In genomic region chr11:17353228-17354021, GRCh38 we compare ENCODE assay signal across 8 cellular contexts. TPM values are rescaled to one million over a fixed set of nuclear protein-coding genes. Genes with fewer than 3 reads are reported as not detected.
A peak's percentile ranks its signal among the peaks of the same experiment; 100 is the strongest.
DNase-seq lines count a peak whose midpoint lies in the region; ATAC-seq and TF ChIP-seq lines count a peak whose summit lies in the region.

No MANE protein-coding gene starts in this region.

- peaks cover 32% of the 10 kb centered on the region for H3K4me1 Mint-ChIP-seq in activated naive CD4-positive, alpha-beta T cell treated with anti-CD3 and anti-CD28 coated beads, Interleukin-2, amount 10 ng/mL, durations not matched to agents 7 days and 5 days

- no peaks in the 10 kb centered on the region for H3K9me3 Mint-ChIP-seq in activated naive CD4-positive, alpha-beta T cell treated with anti-CD3 and anti-CD28 coated beads, Interleukin-2, amount 10 ng/mL, durations not matched to agents 7 days and 5 days

- H3K4me3 ChIP-seq in A673 (ENCODE audit: low read depth, low read length, poor library complexity, severe bottlenecking) = peak overlapping the region; percentile 56
- H3K4me3 ChIP-seq in neuron (ENCODE audit: low read length) = peak overlapping the region; percentile 88

- ATAC-seq in GM18868 (IDR thresholded peaks at IDR 0.05; ENCODE audit: unreplicated experiment) = peak; percentile 31

- peak overlapping the region; percentile 97 for H2AFZ ChIP-seq in neuron (ENCODE audit: low read depth, low read length)

- peak overlapping the region; percentile 24 for H3K27ac Mint-ChIP-seq in activated naive CD4-positive, alpha-beta T cell treated with anti-CD3 and anti-CD28 coated beads, Interleukin-2, amount 10 ng/mL, durations not matched to agents 7 days and 5 days

- peaks cover 4% of the 10 kb centered on the region for H3K4me1 ChIP-seq in A673 (ENCODE audit: insufficient read depth, low read length, poor library complexity, severe bottlenecking)
- H3K4me1 ChIP-seq in neuron (ENCODE audit: insufficient read depth, low read length) = peaks cover 12% of the 10 kb centered on the region

- H3K27ac ChIP-seq in A673 (ENCODE audit: low read depth, low read length, poor library complexity, severe bottlenecking) = peak overlapping the region; percentile 70
- H3K27ac ChIP-seq in temporal lobe (ENCODE audit: low read depth, low read length) = peak overlapping the region; percentile 52

- in situ Hi-C loops in SK-MEL-5 (cut with HindIII; ENCODE audit: low pct_unique_long_range_greater_than_20kb, low sequenced_read_pairs) = no loop called here

- H3K36me3 Mint-ChIP-seq in activated naive CD4-positive, alpha-beta T cell treated with anti-CD3 and anti-CD28 coated beads, Interleukin-2, amount 10 ng/mL, durations not matched to agents 7 days and 5 days = no peaks in the 10 kb centered on the region

- peak overlapping the region; percentile 73 for H3K4me3 Mint-ChIP-seq in activated naive CD4-positive, alpha-beta T cell treated with anti-CD3 and anti-CD28 coated beads, Interleukin-2, amount 10 ng/mL, durations not matched to agents 7 days and 5 days

- intact Hi-C loops in A673 (cut with micrococcal nuclease; ENCODE audit: unreplicated experiment) = loop anchor here (5.0 kb wide), 1 partner anchor 276 kb away; the partner anchor contains the start of gene RPS13

- TF ChIP-seq CTCF in A673 (conservative IDR thresholded peaks at IDR 0.05; ENCODE audit: low read depth, low read length) = no peak

- POLR2A ChIA-PET in A673 (lab: Charles Lee; ENCODE audit: low non-redundant PET) = no interaction called here

- no peaks in the 10 kb centered on the region for H3K9me3 ChIP-seq in A673 (ENCODE audit: low read depth, low read length, poor library complexity, severe bottlenecking)
- peaks cover 2% of the 10 kb centered on the region for H3K9me3 ChIP-seq in neuron (ENCODE audit: low read length)

- H3K27me3 ChIP-seq in A673 (replicated peaks; ENCODE audit: insufficient read depth, low read depth, low read length, poor library complexity) (no peaks in the 10 kb centered on the region), neuron (ENCODE audit: insufficient read depth, low read length) (no peaks in the 10 kb centered on the region)

- peak; percentile 85 for DNase-seq in A673 (ENCODE audit: low spot score)
- DNase-seq in M059J (ENCODE audit: low read depth) = peak; percentile 76
- DNase-seq in SK-MEL-5 (ENCODE audit: low read depth, low spot score) = peak; percentile 72
- peak; percentile 58 for DNase-seq in activated naive CD4-positive, alpha-beta T cell treated with anti-CD3 and anti-CD28 coated beads, Interleukin-2, amount 10 ng/mL, durations not matched to agents 7 days and 5 days
- peak; percentile 42 for DNase-seq in germinal center (ENCODE audit: low spot score)

- peaks cover 52% of the 10 kb centered on the region for H3K27me3 Mint-ChIP-seq in activated naive CD4-positive, alpha-beta T cell treated with anti-CD3 and anti-CD28 coated beads, Interleukin-2, amount 10 ng/mL, durations not matched to agents 7 days and 5 days

- BruUV-seq in A673 (replicated peaks; lab: Mats Ljungman, UMichigan) = no TSS peak

- H3K36me3 ChIP-seq in A673 (ENCODE audit: insufficient read depth, low read length, poor library complexity, severe bottlenecking) = no peaks in the 10 kb centered on the region
- peaks cover 12% of the 10 kb centered on the region for H3K36me3 ChIP-seq in neuron (ENCODE audit: insufficient read depth, low read length)

- CTCF ChIA-PET in A673 (lab: Charles Lee) = interaction anchor here (0.6 to 1.0 kb wide), 3 partner anchors 18 to 151 kb away, joined by 3 to 13 read pairs (median 3); no protein-coding TSS in a partner anchor
- CTCF ChIA-PET in activated naive CD4-positive, alpha-beta T cell treated with anti-CD3 and anti-CD28 coated beads, Interleukin-2, amount 10 ng/mL, durations not matched to agents 7 days and 5 days (lab: Charles Lee) = interaction anchor here (1.4 to 2.4 kb wide), 6 partner anchors 26 to 378 kb away, joined by 3 to 7 read pairs (median 5); no protein-coding TSS in a partner anchor

RNA-seq across cellular contexts. Expression of gene NCR3LG1, which starts 1.8 kb away (rescaled TPM):
- total RNA-seq in A673 (2021) (5.0 and 5.8 TPM in 2 replicates), temporal lobe (11.8 TPM)
- total RNA-seq in M059J (2014; rRNA removed; shearing (Covaris generic)) = 0.49 and 0.52 TPM in 2 replicates
- 5.7 and 6.6 TPM in 2 replicates for total RNA-seq in SK-MEL-5 (2014; rRNA removed; shearing (Covaris generic))
- 2.9 and 4.9 TPM in 2 replicates for polyA plus RNA-seq in SK-MEL-5 (2015; cell fraction: cytosol; rRNA removed)
- polyA plus RNA-seq in SK-MEL-5 (2015; cell fraction: nucleus; rRNA removed) = 9.4 and 11.4 TPM in 2 replicates

RNA-seq across cellular contexts. Expression of gene KCNJ11, which starts 35.0 kb away (rescaled TPM):
- 0.34 and 0.59 TPM in 2 replicates for total RNA-seq in A673 (2021)
- not detected in 2 replicates for total RNA-seq in M059J (2014; rRNA removed; shearing (Covaris generic))
- not detected in 2 replicates for total RNA-seq in SK-MEL-5 (2014; rRNA removed; shearing (Covaris generic))
- 0.14 and 0.92 TPM in 2 replicates for polyA plus RNA-seq in SK-MEL-5 (2015; cell fraction: cytosol; rRNA removed)
- polyA plus RNA-seq in SK-MEL-5 (2015; cell fraction: nucleus; rRNA removed) = 2.0 TPM in 2 replicates
- 5.7 TPM for total RNA-seq in temporal lobe

Comparison
In these comparisons a context has a peak if more than half of its experiments do, and no peak if none do; other contexts are left out.
1. Peak in every context shown above with its lines: DNase-seq, ATAC-seq, H3K4me3 ChIP-seq and H3K27ac ChIP-seq.